ENCODE assay signal across 8 cellular contexts in the genomic region with DNA sequence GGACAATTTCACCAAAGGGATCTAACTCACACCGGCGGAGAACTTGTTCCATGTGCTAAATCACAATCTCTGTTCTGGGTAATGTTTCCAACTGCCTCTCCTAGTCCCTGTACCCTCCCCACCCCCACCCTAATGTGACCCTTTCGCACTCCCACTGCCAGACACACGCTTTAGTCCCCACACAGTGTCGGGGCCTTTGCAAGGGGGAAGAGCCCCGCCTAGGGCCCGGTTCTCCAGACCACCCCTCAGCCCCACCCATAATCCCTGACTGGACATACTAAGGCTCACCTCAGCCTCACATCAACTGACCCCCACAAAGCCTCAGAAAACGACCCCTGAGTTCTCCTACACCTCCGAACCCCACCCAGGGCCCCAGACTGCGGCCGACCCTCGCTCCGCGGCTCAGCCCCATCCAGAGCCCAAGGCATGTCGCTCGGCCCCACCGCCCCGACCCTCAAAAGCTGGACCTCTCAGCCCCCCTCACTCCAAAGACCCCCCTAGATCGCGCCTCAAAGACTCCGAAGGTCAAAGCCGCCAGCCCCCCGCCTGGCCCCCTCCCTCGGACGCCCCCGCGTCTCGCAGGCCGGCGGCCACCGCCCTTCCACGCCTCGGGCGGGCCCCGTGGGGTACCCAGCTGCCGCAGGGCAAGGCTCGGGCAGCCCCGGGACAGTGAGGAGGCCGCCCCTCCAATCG.
DNase-seq lines count a peak whose midpoint lies in the region; ATAC-seq and TF ChIP-seq lines count a peak whose summit lies in the region.

No MANE protein-coding gene starts in this region.

- H4K20me1 ChIP-seq in IMR-90 (ENCODE audit: insufficient read depth, low read length) = peaks cover 47% of the 10 kb centered on the region

- POLR2A ChIA-PET in IMR-90 (lab: Charles Lee; ENCODE audit: unreplicated experiment) = interaction anchor here (0.6 to 1.0 kb wide), 2 partner anchors 90 to 188 kb away, joined by 3 to 4 read pairs; no protein-coding TSS in a partner anchor

- peaks cover 4% of the 10 kb centered on the region; the same call in 1 of the 2 replicates for H3K36me3 ChIP-seq in IMR-90 (ENCODE audit: control insufficient read depth, insufficient read depth, low read length)

- no peak for TF ChIP-seq POLR2A in IMR-90 (IDR thresholded peaks at IDR 0.05; ENCODE audit: low read depth, low read length)

- H3K9ac ChIP-seq in IMR-90 (ENCODE audit: low read depth, low read length) = peak overlapping the region; percentile 98

- no peak for TF ChIP-seq RAD21 in IMR-90 (IDR thresholded peaks at IDR 0.05; ENCODE audit: low read length)

- H3K79me1 ChIP-seq in IMR-90 (ENCODE audit: low read depth in 1 of 2, low read length in 2 of 2) = peaks cover 0 to 37% of the 10 kb centered on the region in 2 experiments; a peak in 3 of 4 replicates

- H2BK15ac ChIP-seq in IMR-90 (ENCODE audit: low read depth, low read length) = peak overlapping the region; percentile 79

- peak overlapping the region; percentile 99 for H3K14ac ChIP-seq in IMR-90 (replicated peaks; ENCODE audit: low read depth, low read length)

- H3K4me3 Mint-ChIP-seq in Calu3 (ENCODE audit: low read depth, unreplicated experiment) = peak overlapping the region; percentile 99

- peak overlapping the region; percentile 79 for H2BK120ac ChIP-seq in IMR-90 (ENCODE audit: low read depth, low read length)

- peak overlapping the region; percentile 58 for H4K5ac ChIP-seq in IMR-90 (ENCODE audit: low read depth, low read length)

- H3K4me3 ChIP-seq in IMR-90 (ENCODE audit: insufficient read depth, low read depth, low read length) = peak overlapping the region; percentile 83

- H2AFZ ChIP-seq in IMR-90 (replicated peaks; ENCODE audit: low read length, poor library complexity) = peak overlapping the region; percentile 100

- H3K4me1 ChIP-seq in IMR-90 (ENCODE audit: control insufficient read depth, insufficient read depth, low read length) (0 out of 2 replicates have a peak, but pooled peaks cover 6% of the 10 kb centered on the region), foreskin keratinocyte (peaks cover 15% of the 10 kb centered on the region)

- H3K23ac ChIP-seq in IMR-90 (ENCODE audit: low read depth, low read length) = peak overlapping the region; percentile 98

- TF ChIP-seq CTCF in Calu3 (IDR thresholded peaks at IDR 0.05; ENCODE audit: unreplicated experiment) = no peak
- no peak for TF ChIP-seq CTCF in IMR-90 (conservative IDR thresholded peaks at IDR 0.05; ENCODE audit: low read depth, low read length)
- no peak for TF ChIP-seq CTCF in foreskin keratinocyte (conservative IDR thresholded peaks at IDR 0.05)

- peak overlapping the region; percentile 99 for H2AK9ac ChIP-seq in IMR-90 (replicated peaks; ENCODE audit: low read depth, low read length, poor library complexity)

- H3K27ac Mint-ChIP-seq in Calu3 (ENCODE audit: unreplicated experiment) = peak overlapping the region; percentile 94

- DNase-seq in Calu3 (peak; percentile 7), IMR-90 (no peak), activated T-cell treated with anti-CD3 and anti-CD28 coated beads for 4 hours (peak; percentile 3), foreskin keratinocyte (no peak), nucleus accumbens (lab: John Stamatoyannopoulos, UW) (peak in 29 of 56 donors; percentile 4 to 85 (median 37)), NCI-H2196 treated with DMSO at 0.1 percent for 48 hours (lab: John Stamatoyannopoulos, UW; ENCODE audit: unreplicated experiment) (no peak), NCI-H187 (lab: John Stamatoyannopoulos, UW) (no peak)

- ATAC-seq in GM19452 (IDR thresholded peaks at IDR 0.05; ENCODE audit: unreplicated experiment) = peak; percentile 17
- peak; percentile 0 for ATAC-seq in IMR-90 (ENCODE audit: low read depth)
- no peak for ATAC-seq in foreskin keratinocyte

- H3K4me1 Mint-ChIP-seq in Calu3 (ENCODE audit: low read depth, unreplicated experiment) = peaks cover 18% of the 10 kb centered on the region

- H3K27ac ChIP-seq in IMR-90 (ENCODE audit: insufficient read depth, low read length) (peak overlapping the region; percentile 85), foreskin keratinocyte (peak overlapping the region; percentile 88)

- BruUV-seq in Calu3 (replicated peaks; lab: Mats Ljungman, UMichigan) (no TSS peak), IMR-90 (replicated peaks; lab: Mats Ljungman, UMichigan) (no TSS peak)

- dilution Hi-C loops in IMR-90 (cut with HindIII; ENCODE audit: low sequenced_read_pairs, unreplicated experiment) = no loop called here

- H3K4me2 ChIP-seq in IMR-90 (ENCODE audit: low read depth, low read length) = peak overlapping the region; percentile 83

- H3K36me3 Mint-ChIP-seq in Calu3 (ENCODE audit: insufficient read depth, unreplicated experiment) = peaks cover 40% of the 10 kb centered on the region

- H3K9me3 ChIP-seq in IMR-90 (ENCODE audit: control insufficient read depth, insufficient read depth, low read length) = no peaks in the 10 kb centered on the region

- H3K27me3 ChIP-seq in IMR-90 (ENCODE audit: control insufficient read depth, insufficient read depth, low read length) (no peaks in the 10 kb centered on the region), foreskin keratinocyte (no peaks in the 10 kb centered on the region)

- peaks cover 2% of the 10 kb centered on the region; the same call in 1 of the 2 replicates for H3K9me1 ChIP-seq in IMR-90 (ENCODE audit: insufficient read depth, low read length)

- in situ Hi-C loops in IMR-90 (cut with MboI; ENCODE audit: low sequenced_read_pairs) = no loop called here

- peak overlapping the region; percentile 89 for H2AK5ac ChIP-seq in IMR-90 (ENCODE audit: low read depth, low read length)

- intact Hi-C loops in Calu3 (cut with micrococcal nuclease; ENCODE audit: unreplicated experiment) = loop anchor here (5.0 to 10.0 kb wide), 2 partner anchors 46 to 73 kb away; a partner anchor contains a TSS
- intact Hi-C loops in IMR-90 (cut with micrococcal nuclease) = loop anchor here (1.0 to 5.0 kb wide), 3 partner anchors 51 to 96 kb away; no protein-coding TSS in a partner anchor

- peak overlapping the region; percentile 84 for H2BK5ac ChIP-seq in IMR-90 (ENCODE audit: low read depth, low read length, poor library complexity, severe bottlenecking)

- H3K27me3 Mint-ChIP-seq in Calu3 (ENCODE audit: unreplicated experiment) = no peaks in the 10 kb centered on the region

- H4K91ac ChIP-seq in IMR-90 (ENCODE audit: insufficient read depth, low read depth, low read length) = peak overlapping the region; percentile 93

- H3K4ac ChIP-seq in IMR-90 (ENCODE audit: low read depth, low read length) = peak overlapping the region; percentile 97

- CTCF ChIA-PET in Calu3 (lab: Charles Lee) (interaction anchor here (0.6 to 1.7 kb wide), 12 partner anchors 8 to 263 kb away, joined by 3 to 7 read pairs (median 4); no protein-coding TSS in a partner anchor), IMR-90 (lab: Yijun Ruan, JAX) (interaction anchor here (0.6 to 2.6 kb wide), 5 partner anchors 61 to 230 kb away, joined by 3 to 9 read pairs (median 7); no protein-coding TSS in a partner anchor)

- H3K18ac ChIP-seq in IMR-90 (ENCODE audit: low read depth, low read length) = peak overlapping the region; percentile 74

- H3K9me3 Mint-ChIP-seq in Calu3 (ENCODE audit: low read depth, unreplicated experiment) = no peaks in the 10 kb centered on the region

- peak overlapping the region; percentile 31; the same call in 1 of the 2 replicates for H2BK20ac ChIP-seq in IMR-90 (ENCODE audit: low read depth, low read length)

- WGBS in IMR-90 (ENCODE audit: extremely low coverage in 2 of 2, insufficient read length in 1 of 2), 2 experiments = 0% methylated on average over 13 of the region's 40 CpGs; no CpG with 5 or more reads in 1 of the 2 experiments

- peak overlapping the region; percentile 72 to 90 for H4K8ac ChIP-seq in IMR-90 (ENCODE audit: low read depth in 2 of 2, low read length in 2 of 2)

- H3K56ac ChIP-seq in IMR-90 (ENCODE audit: extremely low read depth, insufficient read depth, low read length) = peak overlapping the region; percentile 98

TF ChIP-seq in IMR-90, 13 proteins besides CTCF, POLR2A, EP300 and RAD21:
- TF ChIP-seq RCOR1 (IDR thresholded peaks at IDR 0.05; ENCODE audit: insufficient replicate concordance, low read length) (no peak), NFE2L2 (IDR thresholded peaks at IDR 0.05; ENCODE audit: low read depth, low read length) (no peak), RFX5 (IDR thresholded peaks at IDR 0.05; ENCODE audit: low read depth, low read length) (no peak), BHLHE40 (IDR thresholded peaks at IDR 0.05; ENCODE audit: low read depth, low read length) (no peak), SMC3 (IDR thresholded peaks at IDR 0.05; ENCODE audit: low read depth, low read length) (no peak), CEBPB (IDR thresholded peaks at IDR 0.05; ENCODE audit: low read depth, low read length) (no peak), CHD1 (IDR thresholded peaks at IDR 0.05; ENCODE audit: low read depth, low read length) (no peak), MAZ (IDR thresholded peaks at IDR 0.05; ENCODE audit: borderline replicate concordance, low read depth, low read length) (no peak)

Comparison
In these comparisons a context has a peak if more than half of its experiments do, and no peak if none do; other contexts are left out.
1. DNase-seq: peak in Calu3 (single experiment), activated T-cell treated with anti-CD3 and anti-CD28 coated beads for 4 hours (single experiment) and nucleus accumbens (29 of 56); none in IMR-90 (single experiment), foreskin keratinocyte (0 of 2), NCI-H2196 treated with DMSO at 0.1 percent for 48 hours (single experiment) and NCI-H187 (0 of 2).